In genomic region chr3:146156801-146157310, GRCh38 we compare ENCODE assay signal across 11 cellular contexts. TPM values are rescaled to one million over a fixed set of nuclear protein-coding genes. Genes with fewer than 3 reads are reported as not detected.
A peak's percentile ranks its signal among the peaks of the same experiment; 100 is the strongest.
DNase-seq lines count a peak whose midpoint lies in the region; ATAC-seq, FAIRE-seq and TF ChIP-seq lines count a peak whose summit lies in the region.
"Had no signal": no experiment of that assay in that cellular context is flagged by ENCODE, and none has a peak within 500 bp of the region (broad histone marks: within the 10 kb centered on the region; RNA-seq: fewer than 3 reads in every experiment).

No MANE protein-coding gene starts in this region.

- H3K9ac ChIP-seq in GM23248 = peak overlapping the region; percentile 90

- no peaks in the 10 kb centered on the region for H3K9me2 ChIP-seq in GM23248 (ENCODE audit: insufficient read depth)

- no peak for FAIRE-seq in small intestine (lab: Jason Lieb, UNC)

- in situ Hi-C loops in GM23248 (cut with MboI) = loop anchor here (25.0 kb wide), 1 partner anchor 370 kb away; no protein-coding TSS in a partner anchor
- in situ Hi-C loops in KBM-7 (cut with MboI; ENCODE audit: low pct_unique_long_range_greater_than_20kb, low sequenced_read_pairs) = no loop called here

- no peak overlapping the region; the same call in 1 of the 2 replicates for H3K4me3 Mint-ChIP-seq in WTC11
- H3K4me3 Mint-ChIP-seq: CD8-positive, alpha-beta T cell; natural killer cell treated with Interleukin-12 subunit alpha and Interleukin-12 subunit beta and Interleukin-15 and Interleukin-18, amount 100 ng/mL, for 72 hours had no signal

- DNase-seq in GM23248 (no peak), WTC11 (ENCODE audit: low spot score) (no peak), right cardiac atrium (no peak), small intestine (peak; percentile 47), KBM-7 (no peak), SK-N-DZ (ENCODE audit: low spot score) (no peak), Kasumi-1 (lab: John Stamatoyannopoulos, UW) (no peak)
- no peak for DNase-seq in activated CD4-positive, alpha-beta T cell treated with anti-CD3 and anti-CD28 coated beads for 1 hour
- DNase-seq: CD8-positive, alpha-beta T cell; NCI-H226 had no signal

- H3K27ac ChIP-seq in GM23248 (0 out of 2 replicates have a peak overlapping the region, but pooled peaks have one; percentile 8), right cardiac atrium (ENCODE audit: low read length) (peak overlapping the region; percentile 94), small intestine (ENCODE audit: low read depth in 1 of 2, low read length in 1 of 2) (peak overlapping the region; percentile 65 to 74)

- no peak for ATAC-seq in WTC11
- no peak for ATAC-seq in right cardiac atrium
- ATAC-seq: CD8-positive, alpha-beta T cell; natural killer cell treated with Interleukin-12 subunit alpha and Interleukin-12 subunit beta and Interleukin-15 and Interleukin-18, amount 100 ng/mL, for 72 hours had no signal

- peak overlapping the region; percentile 98 for H3K4me2 ChIP-seq in GM23248 (ENCODE audit: unreplicated experiment)

- 80 to 90% methylated on average over 3 of the region's 3 CpGs for WGBS in GM23248 (ENCODE audit: low coverage in 1 of 2, low lambda C conversion rate in 2 of 2, missing lambda C conversion rate in 2 of 2), 2 experiments
- 26% methylated on average over 3 of the region's 3 CpGs for WGBS in right cardiac atrium
- WGBS in small intestine, 3 donors = 35 to 65% (median 37%) methylated on average over 3 of the region's 3 CpGs

- peaks cover 8% of the 10 kb centered on the region for H4K20me1 ChIP-seq in GM23248 (ENCODE audit: insufficient read depth)

- H3K4me3 ChIP-seq in GM23248 = peak overlapping the region; percentile 95
- peak overlapping the region; percentile 46 for H3K4me3 ChIP-seq in right cardiac atrium (ENCODE audit: low read length)
- H3K4me3 ChIP-seq in small intestine (ENCODE audit: low read depth in 1 of 2, low read length in 2 of 2) = no peak overlapping the region

- intact Hi-C loops in right cardiac atrium (cut with DNase I) = no loop called here

- CTCF ChIA-PET in WTC11 (lab: Charles Lee) = interaction anchor here (1.4 to 3.2 kb wide), 2 partner anchors 32 to 92 kb away, joined by 3 to 12 read pairs; no protein-coding TSS in a partner anchor

- H3K27me3 ChIP-seq in GM23248 (replicated peaks; ENCODE audit: insufficient read depth) (no peaks in the 10 kb centered on the region), right cardiac atrium (ENCODE audit: control insufficient read depth, insufficient read depth) (no peaks in the 10 kb centered on the region), small intestine (ENCODE audit: control insufficient read depth in 2 of 2, insufficient read depth in 2 of 2, low read length in 2 of 2) (no peaks in the 10 kb centered on the region)

- no peaks in the 10 kb centered on the region for H3K9me3 ChIP-seq in GM23248 (ENCODE audit: low read depth)
- H3K9me3 ChIP-seq in right cardiac atrium (ENCODE audit: control insufficient read depth, low read length) = no peaks in the 10 kb centered on the region
- no peaks in the 10 kb centered on the region for H3K9me3 ChIP-seq in small intestine (ENCODE audit: control insufficient read depth, low read depth)

- peaks cover 3% of the 10 kb centered on the region for H3K27me3 Mint-ChIP-seq in WTC11 (ENCODE audit: low read depth)

- peaks cover 93% of the 10 kb centered on the region for H3K79me2 ChIP-seq in GM23248 (ENCODE audit: insufficient read depth)

- H3K36me3 Mint-ChIP-seq in WTC11 = peaks cover 2% of the 10 kb centered on the region; the same call in 1 of the 2 replicates
- H3K36me3 Mint-ChIP-seq: CD8-positive, alpha-beta T cell had no signal

- peaks cover 66% of the 10 kb centered on the region for H3K4me1 Mint-ChIP-seq in WTC11

- H3K36me3 ChIP-seq in GM23248 (ENCODE audit: low read depth) = 0 out of 2 replicates have a peak, but pooled peaks cover 7% of the 10 kb centered on the region
- peaks cover 0 to 3% of the 10 kb centered on the region in 2 donors for H3K36me3 ChIP-seq in small intestine (ENCODE audit: control insufficient read depth in 2 of 2, insufficient read depth in 2 of 2, low read length in 2 of 2)

- H3K27ac Mint-ChIP-seq in WTC11 = peak overlapping the region; percentile 84
- H3K27ac Mint-ChIP-seq: CD8-positive, alpha-beta T cell; natural killer cell treated with Interleukin-12 subunit alpha and Interleukin-12 subunit beta and Interleukin-15 and Interleukin-18, amount 100 ng/mL, for 72 hours had no signal

- TF ChIP-seq CTCF in WTC11 (IDR thresholded peaks at IDR 0.05) = no peak

- H3F3A ChIP-seq in GM23248 (ENCODE audit: insufficient read depth) = peaks cover 40% of the 10 kb centered on the region

- H3K9me3 Mint-ChIP-seq in WTC11 = no peaks in the 10 kb centered on the region
- H3K9me3 Mint-ChIP-seq: CD8-positive, alpha-beta T cell; natural killer cell treated with Interleukin-12 subunit alpha and Interleukin-12 subunit beta and Interleukin-15 and Interleukin-18, amount 100 ng/mL, for 72 hours had no signal

- no peak overlapping the region for H2AFZ ChIP-seq in GM23248

- H3K4me1 ChIP-seq in GM23248 (ENCODE audit: insufficient read depth) = peaks cover 34% of the 10 kb centered on the region
- H3K4me1 ChIP-seq in right cardiac atrium (ENCODE audit: control insufficient read depth, insufficient read depth, low read length) = peaks cover 2% of the 10 kb centered on the region
- peaks cover 2 to 13% of the 10 kb centered on the region in 2 donors for H3K4me1 ChIP-seq in small intestine (ENCODE audit: control insufficient read depth in 2 of 2, insufficient read depth in 1 of 2, low read depth in 1 of 2, low read length in 1 of 2)

- POLR2A ChIA-PET in WTC11 (lab: Charles Lee) = no interaction called here

TF ChIP-seq in WTC11, 78 proteins besides CTCF, POLR2A, EP300 and RAD21 (continues in another document):
- TF ChIP-seq OVOL2 (CRISPR knock-in tag; IDR thresholded peaks at IDR 0.05; ENCODE audit: borderline replicate concordance) = no peak
- TF ChIP-seq NR3C1 (CRISPR knock-in tag; conservative IDR thresholded peaks at IDR 0.05; ENCODE audit: low read depth) = no peak
- no peak for TF ChIP-seq MYBL2 (CRISPR knock-in tag; IDR thresholded peaks at IDR 0.05)
- no peak for TF ChIP-seq MLX (CRISPR knock-in tag; IDR thresholded peaks at IDR 0.05)
- TF ChIP-seq ZSCAN18 (CRISPR knock-in tag; IDR thresholded peaks at IDR 0.05) = no peak
- TF ChIP-seq NR2C2 (CRISPR knock-in tag; IDR thresholded peaks at IDR 0.05) = no peak
- TF ChIP-seq GABPB1 (CRISPR knock-in tag; IDR thresholded peaks at IDR 0.05) = no peak
- no peak for TF ChIP-seq E2F5 (CRISPR knock-in tag; IDR thresholded peaks at IDR 0.05)
- TF ChIP-seq ATF1 (CRISPR knock-in tag; IDR thresholded peaks at IDR 0.05) = no peak

RNA-seq across cellular contexts. Expression of gene PLOD2, which starts 4.1 kb away (rescaled TPM):
- 306 and 330 TPM in 2 replicates for total RNA-seq in GM23248 (2014; rRNA removed; shearing (Covaris generic))
- polyA plus RNA-seq in GM23248 (2016; fragmentation: Nextera tagmentation; extraction: Ambion mirVana) (288 and 300 TPM in 2 replicates), right cardiac atrium (20.3 TPM), small intestine (10 to 100 TPM; 17.8 to 23.5 (median 19.5) TPM)
- total RNA-seq in WTC11 (2021) (36.6 to 40.7 TPM (median 39.3 TPM) in 3 replicates), right cardiac atrium (10 to 100 TPM; 26.8 to 30.8 (median 30.5) TPM)
- 17.1 and 19.6 TPM in 2 replicates for polyA plus RNA-seq in SK-N-DZ (2014; cell fraction: cytosol; rRNA removed)
- 35.8 and 50.0 TPM in 2 replicates for polyA plus RNA-seq in SK-N-DZ (2014; cell fraction: nucleus; rRNA removed)
- total RNA-seq: CD8-positive, alpha-beta T cell had no signal

Comparison
In these comparisons a context has a peak if more than half of its experiments do, and no peak if none do; other contexts are left out.
1. H3K27ac ChIP-seq: peak in every context shown above with its lines; median percentile 94 in right cardiac atrium; 70 in small intestine; 8 in GM23248.
2. H3K4me3 ChIP-seq: peak in GM23248 (single experiment) and right cardiac atrium (single experiment); none in small intestine (0 of 2).